Comparison of ENCODE assay signal across 21 cellular contexts in genomic region chr1:153057375-153057774, GRCh38. TPM values are rescaled to one million over a fixed set of nuclear protein-coding genes. Genes with fewer than 3 reads are reported as not detected.
"Had no signal": no experiment of that assay in that cellular context is flagged by ENCODE, and none has a peak within 500 bp of the region (broad histone marks: within the 10 kb centered on the region; RNA-seq: fewer than 3 reads in every experiment).

SPRR2A (minus strand) TSS chr1:153057512; CDS start chr1:153056735, 777 bp downstream.

- H3K4me1 ChIP-seq: ascending aorta, left ventricle myocardium inferior, parathyroid adenoma, testis, upper lobe of left lung had no signal

- H3K27ac ChIP-seq: ascending aorta, hepatocyte, left ventricle myocardium inferior, neutrophil, parathyroid adenoma, testis, upper lobe of left lung had no signal

- H3K4me3 ChIP-seq: ascending aorta, hepatocyte, left ventricle myocardium inferior, testis, upper lobe of left lung had no signal

- H3K27me3 ChIP-seq: ascending aorta, hepatocyte, testis, upper lobe of left lung had no signal

- FAIRE-seq: kidney had no signal

- H2AFZ ChIP-seq: hepatocyte, parathyroid adenoma had no signal

- H3K9me3 ChIP-seq: ascending aorta, neutrophil, testis, upper lobe of left lung had no signal

- DNase-seq: activated naive CD4-positive, alpha-beta T cell treated with Interleukin-2 at 50 U/mL for 16 hours; activated T-cell treated with anti-CD3 and anti-CD28 coated beads for 4 hours; kidney; left ventricle myocardium inferior; mesendoderm; natural killer cell; stimulated activated CD4-positive, alpha-beta T cell treated with anti-CD3 and anti-CD28 coated beads, Interleukin-1b, Interleukin-23, amount 100 ng/mL, for 48 hours; stimulated activated naive CD8-positive, alpha-beta T cell treated with anti-CD3 and anti-CD28 coated beads, Interleukin-15, amount 100 ng/mL, for 72 hours; testis; upper lobe of left lung had no signal

- H3K36me3 ChIP-seq: ascending aorta, left ventricle myocardium inferior, neutrophil, upper lobe of left lung had no signal

- H3K9ac ChIP-seq: parathyroid adenoma had no signal

- H3K4me2 ChIP-seq: hepatocyte had no signal

- H3K79me2 ChIP-seq: hepatocyte, parathyroid adenoma had no signal

- ATAC-seq: activated CD4-positive, CD25-positive, alpha-beta regulatory T cell treated with anti-CD3 and anti-CD28 coated beads, Interleukin-2, amount 50 U/mL, for 24 hours; activated T-helper 17 cell treated with anti-CD3 and anti-CD28 coated beads, Interleukin-2, amount 50 U/mL, for 72 hours; natural killer cell; stimulated activated naive CD8-positive, alpha-beta T cell treated with anti-CD3 and anti-CD28 coated beads, Interleukin-15, amount 100 ng/mL, for 72 hours had no signal

RNA-seq across cellular contexts. Expression of gene SPRR2A, which starts in this region (rescaled TPM):
- total RNA-seq: activated CD8-positive, alpha-beta memory T cell treated with anti-CD3 and anti-CD28 coated beads for 36 hours; activated T-helper 17 cell treated with anti-CD3 and anti-CD28 coated beads, Interleukin-2, amount 50 U/mL, for 72 hours; ascending aorta; chondrocyte; dermis microvascular lymphatic vessel endothelial cell; glomerular endothelial cell; hepatocyte; left ventricle myocardium inferior; natural killer cell; renal cortical epithelial cell; testis; upper lobe of left lung had no signal
- polyA plus RNA-seq: hepatocyte had no signal
